28 cellular contexts compared by ENCODE assay signal in genomic region chr3:155335955-155336354, GRCh38. TPM values are rescaled to one million over a fixed set of nuclear protein-coding genes. Genes with fewer than 3 reads are reported as not detected.
DNase-seq lines count a peak whose midpoint lies in the region; ATAC-seq, FAIRE-seq and TF ChIP-seq lines count a peak whose summit lies in the region.
"Had no signal": no experiment of that assay in that cellular context is flagged by ENCODE, and none has a peak within 500 bp of the region (broad histone marks: within the 10 kb centered on the region; RNA-seq: fewer than 3 reads in every experiment).

No MANE protein-coding gene starts in this region.

- ATAC-seq in GM18870 (IDR thresholded peaks at IDR 0.05; ENCODE audit: unreplicated experiment) = peak; percentile 54
- peak; percentile 60 for ATAC-seq in HG02870 (IDR thresholded peaks at IDR 0.05; ENCODE audit: unreplicated experiment)
- ATAC-seq in GM18873 (IDR thresholded peaks at IDR 0.05; ENCODE audit: low FRiP score, unreplicated experiment) = no peak
- ATAC-seq: A549; body of pancreas; lower lobe of right lung; stimulated activated naive CD8-positive, alpha-beta T cell treated with anti-CD3 and anti-CD28 coated beads, Interleukin-15, Interleukin-2, amounts not matched to agents 100 U/mL and 50 U/mL, for 24 hours had no signal

- no peaks in the 10 kb centered on the region for H3F3A ChIP-seq in SK-N-SH (replicated peaks; ENCODE audit: insufficient read depth)

- TF ChIP-seq POLR2A in H54 (IDR thresholded peaks at IDR 0.05; ENCODE audit: low read depth, low read length) = no peak

- H3K4me3 ChIP-seq in GM06990 (replicated peaks; ENCODE audit: low read depth, low read length) (no peak overlapping the region), SK-N-SH (ENCODE audit: low read depth in 2 of 2, low read length in 1 of 2) (no peak overlapping the region), dorsolateral prefrontal cortex (no peak overlapping the region)
- H3K4me3 ChIP-seq: A549; BLaER1 treated with 17β-estradiol and CSF1 and Interleukin-3, amounts not matched to agents 10 nM and 100 nM; body of pancreas; colonic mucosa; heart right ventricle; lower lobe of right lung; sigmoid colon; tibial nerve had no signal

- no peaks in the 10 kb centered on the region for H3K9me3 ChIP-seq in SK-N-SH
- H3K9me3 ChIP-seq: A549, body of pancreas, colonic mucosa, heart right ventricle, lower lobe of right lung, sigmoid colon, tibial nerve had no signal

- intact Hi-C loops in dorsolateral prefrontal cortex (cut with DNase I) = no loop called here

- 68% methylated on average over 2 of the region's 2 CpGs for WGBS in SK-N-SH (ENCODE audit: low lambda C conversion rate)

- H3K79me2 ChIP-seq in SK-N-SH (ENCODE audit: insufficient read depth) = no peaks in the 10 kb centered on the region

- no peaks in the 10 kb centered on the region for H4K20me1 ChIP-seq in SK-N-SH (ENCODE audit: insufficient read depth)
- H4K20me1 ChIP-seq: BLaER1 treated with 17β-estradiol and CSF1 and Interleukin-3, amounts not matched to agents 10 nM and 100 nM had no signal

- no peak for FAIRE-seq in H54 (lab: Jason Lieb, UNC)
- FAIRE-seq: A549 had no signal

- no peaks in the 10 kb centered on the region for H3K9me2 ChIP-seq in SK-N-SH

- no peak for TF ChIP-seq EP300 in SK-N-SH (IDR thresholded peaks at IDR 0.05; ENCODE audit: borderline replicate concordance in 1 of 2, low read depth in 1 of 2, low read length in 1 of 2)

- in situ Hi-C loops in KBM-7 (cut with MboI; ENCODE audit: low pct_unique_long_range_greater_than_20kb, low sequenced_read_pairs) = no loop called here

- DNase-seq in GM06990 (ENCODE audit: extremely low read depth, insufficient read length) (peak; percentile 24), KBM-7 (peak; percentile 31), SK-N-SH (no peak), dorsolateral prefrontal cortex (no peak), H54 (ENCODE audit: insufficient read length, low spot score) (no peak)
- DNase-seq: activated B cell treated with CpG ODN at 0.5 μM for 24 hours; activated naive CD8-positive, alpha-beta T cell treated with anti-CD3 and anti-CD28 coated beads, Interleukin-2, amount 10 ng/mL, durations not matched to agents 7 days and 5 days; body of pancreas; colonic mucosa; DMS 273 treated with DMSO at 0.1 percent for 48 hours; H9; heart right ventricle; lower lobe of right lung; NCI-H1048; NCI-H2081; NCI-H510A; occipital lobe; sigmoid colon; stimulated activated naive CD8-positive, alpha-beta T cell treated with anti-CD3 and anti-CD28 coated beads, Interleukin-15, Interleukin-2, amounts not matched to agents 100 U/mL and 50 U/mL, for 24 hours had no signal

- no peak for TF ChIP-seq RAD21 in SK-N-SH (IDR thresholded peaks at IDR 0.05; ENCODE audit: low read length)

- TF ChIP-seq CTCF in GM06990 (IDR thresholded peaks at IDR 0.05; ENCODE audit: insufficient read depth, low read length, poor library complexity, severe bottlenecking) (no peak), SK-N-SH (IDR thresholded peaks at IDR 0.05) (no peak), dorsolateral prefrontal cortex (IDR thresholded peaks at IDR 0.05 in 54 of 56, conservative IDR thresholded peaks at IDR 0.05 in 2 of 56; ENCODE audit: low read depth in 1 of 56, partially characterized antibody in 56 of 56) (no peak)

- no peaks in the 10 kb centered on the region for H3K27me3 ChIP-seq in GM06990 (replicated peaks; ENCODE audit: control insufficient read depth, insufficient read depth, low read length)
- H3K27me3 ChIP-seq in SK-N-SH (ENCODE audit: insufficient read depth) = no peaks in the 10 kb centered on the region
- no peaks in the 10 kb centered on the region for H3K27me3 ChIP-seq in dorsolateral prefrontal cortex
- H3K27me3 ChIP-seq: BLaER1 treated with 17β-estradiol and CSF1 and Interleukin-3, amounts not matched to agents 10 nM and 100 nM; body of pancreas; colonic mucosa; heart right ventricle; sigmoid colon; tibial nerve had no signal

- H3K36me3 ChIP-seq in GM06990 (ENCODE audit: control insufficient read depth, insufficient read depth, low read length) (no peaks in the 10 kb centered on the region), SK-N-SH (replicated peaks in 1 of 2; ENCODE audit: control insufficient read depth in 1 of 2, insufficient read depth in 2 of 2, low read length in 1 of 2) (no peaks in the 10 kb centered on the region)
- H3K36me3 ChIP-seq: BLaER1 treated with 17β-estradiol and CSF1 and Interleukin-3, amounts not matched to agents 10 nM and 100 nM; colonic mucosa; heart right ventricle; lower lobe of right lung; sigmoid colon; tibial nerve had no signal

- no peak overlapping the region for H2AFZ ChIP-seq in SK-N-SH (ENCODE audit: low read depth)

- H3K27ac ChIP-seq in SK-N-SH (ENCODE audit: low read depth in 2 of 2, low read length in 1 of 2) = peak overlapping the region in 1 of 2 experiments; percentile 98; a peak in 2 of 4 replicates
- H3K27ac ChIP-seq in dorsolateral prefrontal cortex = peak overlapping the region in 3 of 59 donors; percentile 26 to 34 (median 29)
- H3K27ac ChIP-seq: A549, body of pancreas, colonic mucosa, lower lobe of right lung, sigmoid colon, tibial nerve had no signal

- H3K9ac ChIP-seq in SK-N-SH = no peak overlapping the region
- H3K9ac ChIP-seq: BLaER1 treated with 17β-estradiol and CSF1 and Interleukin-3, amounts not matched to agents 10 nM and 100 nM had no signal

- H3K4me1 ChIP-seq in SK-N-SH (ENCODE audit: control insufficient read depth in 1 of 2, insufficient read depth in 2 of 2, low read depth in 1 of 2, low read length in 1 of 2) = peaks cover 0 to 47% of the 10 kb centered on the region in 2 experiments; a peak in 2 of 4 replicates
- H3K4me1 ChIP-seq: A549, body of pancreas, colonic mucosa, lower lobe of right lung, sigmoid colon, tibial nerve had no signal

- CTCF ChIA-PET in SK-N-SH (lab: Yijun Ruan, JAX) = interaction anchor here (0.9 to 4.5 kb wide), 6 partner anchors 9 to 47 kb away, joined by 3 to 33 read pairs (median 3); no protein-coding TSS in a partner anchor

- H3K4me2 ChIP-seq in SK-N-SH = no peak overlapping the region
- H3K4me2 ChIP-seq: A549 had no signal

- POLR2A ChIA-PET in SK-N-SH (lab: Yijun Ruan, JAX) = no interaction called here

TF ChIP-seq in SK-N-SH, 30 proteins besides CTCF, POLR2A, EP300 and RAD21:
- no peak for TF ChIP-seq GATA2 (CRISPR knock-in tag; IDR thresholded peaks at IDR 0.05)

RNA-seq across cellular contexts. Expression of gene STRIT1, which starts 42.5 kb away (rescaled TPM):
- not detected in 2 replicates for polyA plus RNA-seq in SK-N-SH (2012; rRNA removed)
- not detected in 2 replicates for polyA plus RNA-seq in SK-N-SH (2012; cell fraction: cytosol; rRNA removed)
- not detected in 2 replicates for polyA plus RNA-seq in SK-N-SH (2012; cell fraction: nucleus; rRNA removed)
- total RNA-seq in dorsolateral prefrontal cortex = not detected
- total RNA-seq: activated B cell treated with CpG ODN at 0.5 μM for 24 hours; activated CD8-positive, alpha-beta memory T cell treated with anti-CD3 and anti-CD28 coated beads for 36 hours; activated naive CD8-positive, alpha-beta T cell treated with anti-CD3 and anti-CD28 coated beads, Interleukin-2, amount 10 ng/mL, durations not matched to agents 7 days and 5 days; activated T-helper 1 cell treated with anti-CD3 and anti-CD28 coated beads, Interleukin-12 subunit alpha, Interleukin-12 subunit beta, Interleukin-2, Interleukin-4 antibody, amounts not matched to agents 30 ng/mL and 10 ng/mL and 1 ng/mL, durations not matched to agents 14 hours and 24 hours and 36 hours; body of pancreas; colonic mucosa; H9; lower lobe of right lung; occipital lobe; sigmoid colon; tibial nerve had no signal
- polyA plus RNA-seq: A549, IgD-negative memory B cell had no signal

Comparison
In these comparisons a context has a peak if more than half of its experiments do, and no peak if none do; other contexts are left out.
1. DNase-seq: peak in GM06990 (single experiment) and KBM-7 (single experiment); none in SK-N-SH (single experiment), dorsolateral prefrontal cortex (0 of 10) and H54 (single experiment).